ENCODE assay signal across 15 cellular contexts in the genomic region with DNA sequence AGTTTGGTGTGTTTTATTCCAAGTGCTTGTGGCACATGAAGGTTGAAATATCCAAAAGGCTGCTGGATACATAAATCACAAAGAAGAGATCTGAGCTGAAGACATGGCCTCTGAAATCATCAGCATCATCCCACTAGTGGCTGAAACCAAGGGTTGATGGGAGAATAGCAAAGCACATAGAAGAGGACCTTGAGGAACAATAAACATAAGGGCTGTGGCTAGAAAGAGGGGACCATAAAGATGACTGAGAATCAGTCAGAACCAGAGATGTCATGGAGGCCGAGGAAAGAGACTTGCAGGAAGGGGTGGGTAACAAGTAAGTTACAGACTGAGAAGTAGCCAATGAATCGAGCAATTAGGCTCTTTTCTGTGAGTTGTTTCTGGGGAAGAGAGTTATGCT.
A peak's percentile ranks its signal among the peaks of the same experiment; 100 is the strongest.
DNase-seq lines count a peak whose midpoint lies in the region; ATAC-seq, FAIRE-seq and TF ChIP-seq lines count a peak whose summit lies in the region.
"Had no signal": no experiment of that assay in that cellular context is flagged by ENCODE, and none has a peak within 500 bp of the region (broad histone marks: within the 10 kb centered on the region; RNA-seq: fewer than 3 reads in every experiment).

No MANE protein-coding gene starts in this region.

- H3K4ac ChIP-seq in H1 (replicated peaks; ENCODE audit: insufficient read length, low read depth, low read length): no peak overlapping the region

- H2BK20ac ChIP-seq in H1 (ENCODE audit: low read length): no peak overlapping the region

- peak; percentile 55 for ATAC-seq in activated CD4-positive, alpha-beta T cell treated with anti-CD3 and anti-CD28 coated beads for 36 hours
- peak; percentile 82 for ATAC-seq in activated T-helper 17 cell treated with anti-CD3 and anti-CD28 coated beads, Interleukin-2, amount 50 U/mL, for 72 hours (replicated peaks)
- ATAC-seq in HG03097 (IDR thresholded peaks at IDR 0.05; ENCODE audit: low FRiP score, unreplicated experiment): no peak
- ATAC-seq: HepG2 had no signal

- H2BK12ac ChIP-seq in H1 (ENCODE audit: low read depth, low read length): no peak overlapping the region

- no peak for TF ChIP-seq EP300 in H1 (IDR thresholded peaks at IDR 0.05; ENCODE audit: borderline replicate concordance in 1 of 2, low read depth in 2 of 2, low read length in 2 of 2)

- H3K18ac ChIP-seq in H1 (ENCODE audit: extremely low read depth, low read length): no peak overlapping the region

- no peaks in the 10 kb centered on the region for H3K23me2 ChIP-seq in H1 (ENCODE audit: low read depth, low read length)

- H3K4me1 ChIP-seq in H1 (replicated peaks in 1 of 4; ENCODE audit: control insufficient read depth in 3 of 4, insufficient read depth in 4 of 4, low read length in 3 of 4): no peaks in the 10 kb centered on the region

- no peak for DNase-seq in activated CD4-positive, alpha-beta T cell treated with anti-CD3 and anti-CD28 coated beads for 36 hours
- DNase-seq in activated CD4-positive, alpha-beta T cell treated with anti-CD3 and anti-CD28 coated beads for 4 hours: no peak
- DNase-seq in HL-60 (ENCODE audit: low read depth in 1 of 2, low spot score in 1 of 2) (no peak), H1 (ENCODE audit: low read depth in 1 of 2, low spot score in 2 of 2) (no peak), RWPE1 (ENCODE audit: low spot score) (no peak)
- DNase-seq in activated naive CD4-positive, alpha-beta T cell treated with Interleukin-2 at 50 U/mL for 16 hours: no peak
- DNase-seq: DMS53, GM23248, H7 had no signal

- POLR2A ChIA-PET in activated CD4-positive, alpha-beta T cell treated with anti-CD3 and anti-CD28 coated beads for 36 hours (lab: Charles Lee): no interaction called here
- POLR2A ChIA-PET in H1 (lab: Charles Lee; ENCODE audit: partially characterized antibody) (no interaction called here), RWPE1 (lab: Yijun Ruan, JAX; ENCODE audit: low non-redundant PET) (no interaction called here)

- no peak overlapping the region for H2BK120ac ChIP-seq in H1 (replicated peaks; ENCODE audit: low read depth, low read length)

- WGBS in H1 (ENCODE audit: extremely low coverage in 1 of 2, insufficient coverage in 1 of 2, insufficient read length in 1 of 2, insufficient replicate concordance in 2 of 2, low coverage in 1 of 2, low lambda C conversion rate in 2 of 2, missing lambda C conversion rate in 1 of 2), 2 experiments: 91% methylated on average over 2 of the region's 2 CpGs; no CpG with 5 or more reads in 1 of the 2 experiments

- H3K79me1 ChIP-seq in H1 (ENCODE audit: low read depth, low read length): no peaks in the 10 kb centered on the region

- H3K4me1 Mint-ChIP-seq in activated CD4-positive, alpha-beta T cell treated with anti-CD3 and anti-CD28 coated beads for 36 hours: peaks cover 16% of the 10 kb centered on the region
- peaks cover 10% of the 10 kb centered on the region for H3K4me1 Mint-ChIP-seq in activated T-helper 17 cell treated with anti-CD3 and anti-CD28 coated beads, Interleukin-2, amount 50 U/mL, for 72 hours

- H4K91ac ChIP-seq in H1 (replicated peaks; ENCODE audit: insufficient read length, low read length): no peak overlapping the region

- H3K27me3 ChIP-seq in HL-60 (ENCODE audit: insufficient read depth, poor library complexity, severe bottlenecking) (no peaks in the 10 kb centered on the region), H1 (replicated peaks in 1 of 4; ENCODE audit: control insufficient read depth in 3 of 4, extremely low read depth in 1 of 4, insufficient read depth in 3 of 4, low read length in 3 of 4) (no peaks in the 10 kb centered on the region)

- H4K8ac ChIP-seq in H1 (ENCODE audit: extremely low read depth, insufficient read depth, low read length): no peak overlapping the region

- 0 out of 2 replicates have a peak overlapping the region, but pooled peaks have one; percentile 39 for H2AFZ ChIP-seq in H1 (ENCODE audit: low read length)
- H2AFZ ChIP-seq: GM23248 had no signal

- no peak overlapping the region for H3K4me3 Mint-ChIP-seq in activated CD4-positive, alpha-beta T cell treated with anti-CD3 and anti-CD28 coated beads for 36 hours
- no peak overlapping the region for H3K4me3 Mint-ChIP-seq in activated T-helper 17 cell treated with anti-CD3 and anti-CD28 coated beads, Interleukin-2, amount 50 U/mL, for 72 hours
- H3K4me3 Mint-ChIP-seq: CD4-positive, CD25-positive, alpha-beta regulatory T cell had no signal

- no peaks in the 10 kb centered on the region for H3K36me3 Mint-ChIP-seq in activated CD4-positive, alpha-beta T cell treated with anti-CD3 and anti-CD28 coated beads for 36 hours (ENCODE audit: low read depth)
- H3K36me3 Mint-ChIP-seq in activated T-helper 17 cell treated with anti-CD3 and anti-CD28 coated beads, Interleukin-2, amount 50 U/mL, for 72 hours (ENCODE audit: low read depth): no peaks in the 10 kb centered on the region
- H3K36me3 Mint-ChIP-seq: CD4-positive, CD25-positive, alpha-beta regulatory T cell had no signal

- no peak overlapping the region for H3K9ac ChIP-seq in H1 (replicated peaks in 1 of 4; ENCODE audit: extremely low read depth in 1 of 4, low read depth in 3 of 4, low read length in 3 of 4)
- H3K9ac ChIP-seq: GM23248 had no signal

- no peaks in the 10 kb centered on the region for H3K36me3 ChIP-seq in H1 (ENCODE audit: control insufficient read depth in 2 of 4, insufficient read depth in 4 of 4, low read length in 3 of 4)

- no peaks in the 10 kb centered on the region for H3K9me3 Mint-ChIP-seq in activated CD4-positive, alpha-beta T cell treated with anti-CD3 and anti-CD28 coated beads for 36 hours (ENCODE audit: low read depth)
- no peaks in the 10 kb centered on the region for H3K9me3 Mint-ChIP-seq in activated T-helper 17 cell treated with anti-CD3 and anti-CD28 coated beads, Interleukin-2, amount 50 U/mL, for 72 hours

- intact Hi-C loops in activated CD4-positive, alpha-beta T cell treated with anti-CD3 and anti-CD28 coated beads for 36 hours (cut with DNase I, micrococcal nuclease): no loop called here

- H4K5ac ChIP-seq in H1 (ENCODE audit: insufficient read length, low read depth, low read length): no peak overlapping the region

- no peak overlapping the region for H2AK5ac ChIP-seq in H1 (ENCODE audit: low read depth, low read length)

- no peak for TF ChIP-seq POLR2A in H1 (IDR thresholded peaks at IDR 0.05; ENCODE audit: control extremely low read depth in 1 of 2, low read depth in 2 of 2, low read length in 2 of 2)

- no peak for FAIRE-seq in H1 (lab: Jason Lieb, UNC)
- FAIRE-seq: HepG2, HTR-8/SVneo had no signal

- H2BK15ac ChIP-seq in H1 (ENCODE audit: low read length): no peak overlapping the region

- no peak overlapping the region for H3K56ac ChIP-seq in H1 (replicated peaks; ENCODE audit: insufficient read length, low read depth, low read length)

- CTCF ChIA-PET in activated CD4-positive, alpha-beta T cell treated with anti-CD3 and anti-CD28 coated beads for 36 hours (lab: Charles Lee): interaction anchor here (0.9 kb wide), 1 partner anchor 16 kb away, joined by 3 read pairs; no protein-coding TSS in a partner anchor
- CTCF ChIA-PET in H1 (lab: Charles Lee; ENCODE audit: partially characterized antibody) (interaction anchor here (1.0 kb wide), 1 partner anchor 323 kb away, joined by 3 read pairs; no protein-coding TSS in a partner anchor), RWPE1 (lab: Yijun Ruan, JAX) (no interaction called here)

- H3K4me3 ChIP-seq in HL-60 (replicated peaks; ENCODE audit: insufficient read depth, low read length) (no peak overlapping the region), H1 (ENCODE audit: extremely low read depth in 1 of 4, insufficient read depth in 2 of 4, low read depth in 3 of 4, low read length in 4 of 4) (no peak overlapping the region)
- H3K4me3 ChIP-seq: GM23248 had no signal

- H4K20me1 ChIP-seq in H1 (replicated peaks in 1 of 2; ENCODE audit: control insufficient read depth in 1 of 2, insufficient read depth in 2 of 2, low read length in 2 of 2): no peaks in the 10 kb centered on the region

- H3K27ac ChIP-seq in HL-60 (replicated peaks) (peak overlapping the region; percentile 70), H1 (ENCODE audit: low read depth, low read length) (no peak overlapping the region), RWPE1 (no peak overlapping the region)
- H3K27ac ChIP-seq: 22Rv1, GM23248 had no signal

- H3K27ac Mint-ChIP-seq in activated CD4-positive, alpha-beta T cell treated with anti-CD3 and anti-CD28 coated beads for 36 hours: no peak overlapping the region
- no peak overlapping the region for H3K27ac Mint-ChIP-seq in activated T-helper 17 cell treated with anti-CD3 and anti-CD28 coated beads, Interleukin-2, amount 50 U/mL, for 72 hours
- H3K27ac Mint-ChIP-seq: CD4-positive, CD25-positive, alpha-beta regulatory T cell had no signal

- no peak overlapping the region for H2BK5ac ChIP-seq in H1 (ENCODE audit: low read depth, low read length)

- H3K9me3 ChIP-seq in H1 (ENCODE audit: insufficient read depth in 2 of 2, low read depth in 1 of 2, low read length in 1 of 2): 0 out of 4 replicates have a peak, but pooled peaks cover 3 to 4% of the 10 kb centered on the region in 2 experiments

- TF ChIP-seq CTCF in HL-60 (IDR thresholded peaks at IDR 0.05; ENCODE audit: insufficient read depth, low read length) (no peak), H1 (IDR thresholded peaks at IDR 0.05; ENCODE audit: control extremely low read depth in 1 of 3, insufficient read depth in 1 of 3, low read depth in 1 of 3, low read length in 3 of 3) (no peak), RWPE1 (conservative IDR thresholded peaks at IDR 0.05; ENCODE audit: low read depth) (no peak)

- H3K4me2 ChIP-seq in H1 (ENCODE audit: insufficient read depth in 1 of 2, low read depth in 2 of 2, low read length in 2 of 2): no peak overlapping the region

- no peaks in the 10 kb centered on the region for H3K79me2 ChIP-seq in H1 (ENCODE audit: control insufficient read depth in 1 of 2, insufficient read depth in 2 of 2, low read length in 2 of 2)

- TF ChIP-seq RAD21 in H1 (IDR thresholded peaks at IDR 0.05 in 1 of 2, conservative IDR thresholded peaks at IDR 0.05 in 1 of 2; ENCODE audit: low read depth in 2 of 2, low read length in 2 of 2): no peak

- H3K14ac ChIP-seq in H1 (ENCODE audit: insufficient read length): no peak overlapping the region

- H3K27me3 Mint-ChIP-seq in activated CD4-positive, alpha-beta T cell treated with anti-CD3 and anti-CD28 coated beads for 36 hours: no peaks in the 10 kb centered on the region
- no peaks in the 10 kb centered on the region for H3K27me3 Mint-ChIP-seq in activated T-helper 17 cell treated with anti-CD3 and anti-CD28 coated beads, Interleukin-2, amount 50 U/mL, for 72 hours
- H3K27me3 Mint-ChIP-seq: CD4-positive, CD25-positive, alpha-beta regulatory T cell had no signal

- no peak overlapping the region for H3K23ac ChIP-seq in H1 (ENCODE audit: insufficient read length)

TF ChIP-seq in H1, 55 proteins besides CTCF, POLR2A, EP300 and RAD21 (continues in another document):
- TF ChIP-seq YY1 (IDR thresholded peaks at IDR 0.05; ENCODE audit: low read depth, low read length) (no peak), CREB1 (IDR thresholded peaks at IDR 0.05) (no peak)
